Comparison of ENCODE assay signal across 21 cellular contexts in the genomic region with DNA sequence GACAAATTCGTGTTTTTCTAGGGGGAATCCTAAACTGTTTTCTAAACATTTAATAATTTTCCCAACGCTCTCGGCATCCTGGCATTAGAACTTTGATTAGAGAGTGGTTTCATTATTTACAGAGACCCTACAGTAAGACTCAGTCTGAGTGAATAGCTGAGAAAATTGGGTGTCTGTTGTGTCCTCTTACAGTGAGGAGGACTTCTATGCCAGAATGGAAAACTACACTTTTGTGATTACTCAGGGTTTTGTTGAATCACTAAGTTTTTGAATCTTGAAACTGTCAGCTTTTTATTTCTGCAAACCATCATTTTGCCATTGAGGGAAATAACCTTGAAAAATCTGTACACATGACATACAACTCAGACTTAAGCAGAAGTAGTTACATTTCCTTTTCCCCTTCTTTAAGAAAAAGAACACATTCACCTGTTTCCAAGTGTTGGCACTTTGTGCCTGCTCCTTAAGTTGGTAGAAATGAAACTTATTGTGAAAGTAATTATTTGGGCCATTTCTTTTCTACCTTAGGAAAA.
"Had no signal": no experiment of that assay in that cellular context is flagged by ENCODE, and none has a peak within 500 bp of the region (broad histone marks: within the 10 kb centered on the region; RNA-seq: fewer than 3 reads in every experiment).

No MANE protein-coding gene starts in this region.

- H3K27me3 Mint-ChIP-seq: activated B cell treated with CpG ODN at 0.5 μM for 24 hours; activated CD8-positive, alpha-beta T cell treated with anti-CD3 and anti-CD28 coated beads for 36 hours had no signal

- H3K36me3 ChIP-seq: breast epithelium had no signal

- H3K4me1 Mint-ChIP-seq: activated naive CD8-positive, alpha-beta T cell treated with anti-CD3 and anti-CD28 coated beads, Interleukin-2, amount 10 ng/mL, durations not matched to agents 7 days and 5 days; T-helper 17 cell had no signal

- H3K9me3 Mint-ChIP-seq: activated B cell treated with CpG ODN at 0.5 μM for 24 hours; activated CD8-positive, alpha-beta T cell treated with anti-CD3 and anti-CD28 coated beads for 36 hours; activated T-helper 2 cell treated with anti-CD3 and anti-CD28 coated beads, Interferon-gamma antibody, Interleukin-2, Interleukin-4, amounts not matched to agents 10 μg/mL and 5 μg/mL and 100 μg/mL, durations not matched to agents 14 hours and 24 hours and 36 hours had no signal

- H3K27ac ChIP-seq: breast epithelium, PC-9 had no signal

- H3K9me3 ChIP-seq: breast epithelium had no signal

- DNase-seq: activated B cell treated with CpG ODN at 0.5 μM for 24 hours; activated CD8-positive, alpha-beta memory T cell treated with anti-CD3 and anti-CD28 coated beads, Interleukin-2, amount 50 U/mL, for 4 hours; activated CD8-positive, alpha-beta T cell treated with anti-CD3 and anti-CD28 coated beads for 36 hours; activated gamma-delta T cell treated with Interleukin-2 at 50 U/mL for 16 hours; activated naive CD8-positive, alpha-beta T cell treated with anti-CD3 and anti-CD28 coated beads, Interleukin-2, amount 10 ng/mL, durations not matched to agents 7 days and 5 days; activated T-cell treated with anti-CD3 and anti-CD28 coated beads, Interleukin-2, amount 50 U/mL, for 1 hour; aorta; caudate nucleus; MM.1S; NCI-H1105; NCI-H1436; NCI-H1694 treated with DMSO at 0.1 percent for 48 hours; NCI-H2029 treated with DMSO at 0.1 percent for 48 hours; NCI-H510A treated with DMSO at 0.1 percent for 48 hours; NCI-H69; PC-9; SIG-M5; T-helper 17 cell; T-helper 9 cell had no signal

- H3K4me2 ChIP-seq: PC-9 had no signal

- H3K4me1 ChIP-seq: breast epithelium had no signal

- ATAC-seq: activated CD8-positive, alpha-beta T cell treated with anti-CD3 and anti-CD28 coated beads for 36 hours; T-helper 17 cell had no signal

- H3K4me3 Mint-ChIP-seq: activated B cell treated with CpG ODN at 0.5 μM for 24 hours; activated CD8-positive, alpha-beta T cell treated with anti-CD3 and anti-CD28 coated beads for 36 hours; activated naive CD8-positive, alpha-beta T cell treated with anti-CD3 and anti-CD28 coated beads, Interleukin-2, amount 10 ng/mL, durations not matched to agents 7 days and 5 days; T-helper 17 cell had no signal

- H3K4me3 ChIP-seq: breast epithelium, PC-9 had no signal

- H3K27me3 ChIP-seq: breast epithelium had no signal

- H2AFZ ChIP-seq: PC-9 had no signal

- H3K36me3 Mint-ChIP-seq: activated naive CD8-positive, alpha-beta T cell treated with anti-CD3 and anti-CD28 coated beads, Interleukin-2, amount 10 ng/mL, durations not matched to agents 7 days and 5 days had no signal

- H3K27ac Mint-ChIP-seq: activated B cell treated with CpG ODN at 0.5 μM for 24 hours; activated CD8-positive, alpha-beta T cell treated with anti-CD3 and anti-CD28 coated beads for 36 hours; activated naive CD8-positive, alpha-beta T cell treated with anti-CD3 and anti-CD28 coated beads, Interleukin-2, amount 10 ng/mL, durations not matched to agents 7 days and 5 days; activated T-helper 2 cell treated with anti-CD3 and anti-CD28 coated beads, Interferon-gamma antibody, Interleukin-2, Interleukin-4, amounts not matched to agents 10 μg/mL and 5 μg/mL and 100 μg/mL, durations not matched to agents 14 hours and 24 hours and 36 hours had no signal
